In genomic region chrX:134886201-134886600, GRCh38 we compare ENCODE assay signal across 15 cellular contexts. TPM values are rescaled to one million over a fixed set of nuclear protein-coding genes. Genes with fewer than 3 reads are reported as not detected.
DNase-seq lines count a peak whose midpoint lies in the region; ATAC-seq and TF ChIP-seq lines count a peak whose summit lies in the region.
"Had no signal": no experiment of that assay in that cellular context is flagged by ENCODE, and none has a peak within 500 bp of the region (broad histone marks: within the 10 kb centered on the region; RNA-seq: fewer than 3 reads in every experiment).

No MANE protein-coding gene starts in this region.

- H3K9me3 Mint-ChIP-seq in activated CD8-positive, alpha-beta T cell treated with anti-CD3 and anti-CD28 coated beads for 36 hours, result no peaks in the 10 kb centered on the region
- H3K9me3 Mint-ChIP-seq in activated CD8-positive, alpha-beta T cell treated with anti-CD3 and anti-CD28 coated beads, Interleukin-2, amount 10 ng/mL, durations not matched to agents 7 days and 5 days (ENCODE audit: insufficient read depth), result no peaks in the 10 kb centered on the region

- H3K4me3 ChIP-seq in choroid plexus epithelial cell (ENCODE audit: low read depth, low read length) (no peak overlapping the region), smooth muscle cell (no peak overlapping the region), upper lobe of left lung (no peak overlapping the region)
- H3K4me3 ChIP-seq: GM12878, upper lobe of right lung had no signal

- H3K27me3 Mint-ChIP-seq in activated CD8-positive, alpha-beta T cell treated with anti-CD3 and anti-CD28 coated beads for 36 hours, result no peaks in the 10 kb centered on the region
- no peaks in the 10 kb centered on the region for H3K27me3 Mint-ChIP-seq in activated CD8-positive, alpha-beta T cell treated with anti-CD3 and anti-CD28 coated beads, Interleukin-2, amount 10 ng/mL, durations not matched to agents 7 days and 5 days (ENCODE audit: low read depth)

- no peak for TF ChIP-seq POLR2A in upper lobe of left lung (IDR thresholded peaks at IDR 0.05)

- DNase-seq in activated CD8-positive, alpha-beta T cell treated with anti-CD3 and anti-CD28 coated beads for 36 hours, result no peak
- no peak for DNase-seq in activated CD8-positive, alpha-beta T cell treated with anti-CD3 and anti-CD28 coated beads, Interleukin-2, amount 10 ng/mL, durations not matched to agents 7 days and 5 days
- DNase-seq in NCI-H69 (lab: John Stamatoyannopoulos, UW) (peak; percentile 69), choroid plexus epithelial cell (ENCODE audit: low read depth) (peak; percentile 37), smooth muscle cell (lab: John Stamatoyannopoulos, UW; ENCODE audit: unreplicated experiment) (no peak), UCSD-AML1 (lab: John Stamatoyannopoulos, UW; ENCODE audit: unreplicated experiment) (no peak), upper lobe of left lung (no peak)
- DNase-seq in effector CD4-positive, alpha-beta T cell, result no peak
- DNase-seq: NCI-H1930; NK-92 treated with Interleukin-12 subunit alpha and Interleukin-12 subunit beta, amount 100 ng/mL, for 24 hours; small intestine; upper lobe of right lung had no signal

- intact Hi-C loops in activated CD8-positive, alpha-beta T cell treated with anti-CD3 and anti-CD28 coated beads for 36 hours (cut with micrococcal nuclease), result no loop called here

- no peaks in the 10 kb centered on the region for H4K20me1 ChIP-seq in smooth muscle cell (ENCODE audit: low read depth)

- no peak for TF ChIP-seq CTCF in activated CD8-positive, alpha-beta T cell treated with anti-CD3 and anti-CD28 coated beads for 36 hours (IDR thresholded peaks at IDR 0.05)
- TF ChIP-seq CTCF in choroid plexus epithelial cell (conservative IDR thresholded peaks at IDR 0.05; ENCODE audit: low read depth, low read length), result no peak
- no peak for TF ChIP-seq CTCF in smooth muscle cell (IDR thresholded peaks at IDR 0.05; ENCODE audit: borderline replicate concordance, insufficient read depth, poor library complexity, severe bottlenecking)
- no peak for TF ChIP-seq CTCF in upper lobe of left lung (IDR thresholded peaks at IDR 0.05)

- no peak for TF ChIP-seq EP300 in upper lobe of left lung (IDR thresholded peaks at IDR 0.05)

- H3K36me3 Mint-ChIP-seq in activated CD8-positive, alpha-beta T cell treated with anti-CD3 and anti-CD28 coated beads for 36 hours (ENCODE audit: low read depth), result no peaks in the 10 kb centered on the region
- H3K36me3 Mint-ChIP-seq in activated CD8-positive, alpha-beta T cell treated with anti-CD3 and anti-CD28 coated beads, Interleukin-2, amount 10 ng/mL, durations not matched to agents 7 days and 5 days (ENCODE audit: low read depth), result peaks cover 3% of the 10 kb centered on the region

- H3K4me1 Mint-ChIP-seq in activated CD8-positive, alpha-beta T cell treated with anti-CD3 and anti-CD28 coated beads for 36 hours (ENCODE audit: low read depth), result no peaks in the 10 kb centered on the region
- no peaks in the 10 kb centered on the region for H3K4me1 Mint-ChIP-seq in activated CD8-positive, alpha-beta T cell treated with anti-CD3 and anti-CD28 coated beads, Interleukin-2, amount 10 ng/mL, durations not matched to agents 7 days and 5 days (ENCODE audit: low read depth)

- 54% methylated on average over 7 of the region's 7 CpGs for WGBS in smooth muscle cell (ENCODE audit: low lambda C conversion rate)
- WGBS in upper lobe of left lung, 2 donors, result 69 to 72% methylated on average over 7 of the region's 7 CpGs

- POLR2A ChIA-PET in activated CD8-positive, alpha-beta T cell treated with anti-CD3 and anti-CD28 coated beads for 36 hours (lab: Charles Lee), result no interaction called here
- POLR2A ChIA-PET in activated CD8-positive, alpha-beta T cell treated with anti-CD3 and anti-CD28 coated beads, Interleukin-2, amount 10 ng/mL, durations not matched to agents 7 days and 5 days (lab: Charles Lee), result no interaction called here

- ATAC-seq in activated CD8-positive, alpha-beta T cell treated with anti-CD3 and anti-CD28 coated beads for 36 hours, result no peak
- ATAC-seq in activated CD8-positive, alpha-beta T cell treated with anti-CD3 and anti-CD28 coated beads, Interleukin-2, amount 10 ng/mL, durations not matched to agents 7 days and 5 days, result no peak
- ATAC-seq in upper lobe of left lung (ENCODE audit: low FRiP score in 2 of 2), result no peak
- ATAC-seq: activated CD4-positive, CD25-positive, alpha-beta regulatory T cell treated with anti-CD3 and anti-CD28 coated beads, Interleukin-2, amount 50 U/mL, for 24 hours; GM12878; SK-N-SH treated with all-trans-retinoic acid at 6 μM for 48 hours; upper lobe of right lung had no signal

- H3F3A ChIP-seq in smooth muscle cell (ENCODE audit: low read depth), result no peaks in the 10 kb centered on the region

- CTCF ChIA-PET in activated CD8-positive, alpha-beta T cell treated with anti-CD3 and anti-CD28 coated beads for 36 hours (lab: Charles Lee), result no interaction called here
- CTCF ChIA-PET in activated CD8-positive, alpha-beta T cell treated with anti-CD3 and anti-CD28 coated beads, Interleukin-2, amount 10 ng/mL, durations not matched to agents 7 days and 5 days (lab: Charles Lee), result no interaction called here

- H2AFZ ChIP-seq in smooth muscle cell (ENCODE audit: low read depth), result no peak overlapping the region

- no peak overlapping the region for H3K4me2 ChIP-seq in smooth muscle cell

- H3K4me1 ChIP-seq in smooth muscle cell (ENCODE audit: low read depth), result peaks cover 7% of the 10 kb centered on the region
- H3K4me1 ChIP-seq in upper lobe of left lung, result no peaks in the 10 kb centered on the region
- H3K4me1 ChIP-seq: upper lobe of right lung had no signal

- H3K27ac Mint-ChIP-seq in activated CD8-positive, alpha-beta T cell treated with anti-CD3 and anti-CD28 coated beads for 36 hours, result peak overlapping the region; percentile 61
- no peak overlapping the region for H3K27ac Mint-ChIP-seq in activated CD8-positive, alpha-beta T cell treated with anti-CD3 and anti-CD28 coated beads, Interleukin-2, amount 10 ng/mL, durations not matched to agents 7 days and 5 days

- H3K36me3 ChIP-seq in smooth muscle cell (ENCODE audit: low read depth) (no peaks in the 10 kb centered on the region), upper lobe of left lung (no peaks in the 10 kb centered on the region)
- H3K36me3 ChIP-seq: upper lobe of right lung had no signal

- H3K9ac ChIP-seq in smooth muscle cell (ENCODE audit: low read depth), result no peak overlapping the region

- H3K27me3 ChIP-seq in smooth muscle cell (ENCODE audit: low read depth) (no peaks in the 10 kb centered on the region), upper lobe of left lung (no peaks in the 10 kb centered on the region)
- H3K27me3 ChIP-seq: upper lobe of right lung had no signal

- H3K79me2 ChIP-seq in smooth muscle cell (ENCODE audit: low read depth), result no peaks in the 10 kb centered on the region

- H3K9me3 ChIP-seq in smooth muscle cell (replicated peaks; ENCODE audit: low read depth) (no peaks in the 10 kb centered on the region), upper lobe of left lung (no peaks in the 10 kb centered on the region)
- H3K9me3 ChIP-seq: upper lobe of right lung had no signal

- no peak overlapping the region for H3K4me3 Mint-ChIP-seq in activated CD8-positive, alpha-beta T cell treated with anti-CD3 and anti-CD28 coated beads for 36 hours
- no peak overlapping the region for H3K4me3 Mint-ChIP-seq in activated CD8-positive, alpha-beta T cell treated with anti-CD3 and anti-CD28 coated beads, Interleukin-2, amount 10 ng/mL, durations not matched to agents 7 days and 5 days

- peak overlapping the region; percentile 71 for H3K27ac ChIP-seq in smooth muscle cell (ENCODE audit: low read depth)
- H3K27ac ChIP-seq in upper lobe of left lung, result no peak overlapping the region
- H3K27ac ChIP-seq: upper lobe of right lung had no signal

RNA-seq across cellular contexts. Expression of gene MOSPD1, which starts 28.9 kb away (rescaled TPM):
- total RNA-seq in activated CD8-positive, alpha-beta T cell treated with anti-CD3 and anti-CD28 coated beads for 36 hours, result 10 to 100 TPM; 10.0 to 11.1 TPM
- total RNA-seq in activated CD8-positive, alpha-beta T cell treated with anti-CD3 and anti-CD28 coated beads, Interleukin-2, amount 10 ng/mL, durations not matched to agents 7 days and 5 days, result 10 to 100 TPM; 12.3 to 14.5 TPM
- total RNA-seq in smooth muscle cell (30.7 TPM in 2 replicates), upper lobe of left lung (10 to 100 TPM in 2 of 6 donors, 1 to 10 TPM in 4; 3.4 to 21.4 (median 9.6) TPM)
- polyA plus RNA-seq in smooth muscle cell, result 18.8 and 21.5 TPM in 2 replicates

Comparison
In these comparisons a context has a peak if more than half of its experiments do, and no peak if none do; other contexts are left out.
1. DNase-seq: peak in NCI-H69 (single experiment) and choroid plexus epithelial cell (single experiment); none in activated CD8-positive, alpha-beta T cell treated with anti-CD3 and anti-CD28 coated beads for 36 hours (single experiment), activated CD8-positive, alpha-beta T cell treated with anti-CD3 and anti-CD28 coated beads, Interleukin-2, amount 10 ng/mL, durations not matched to agents 7 days and 5 days (single experiment), smooth muscle cell (single experiment), UCSD-AML1 (single experiment), effector CD4-positive, alpha-beta T cell (single experiment) and upper lobe of left lung (0 of 2).